1 cellular context compared by ENCODE assay signal in genomic region chr3:179526482-179526881, GRCh38.
TF ChIP-seq lines count a peak whose summit lies in the region.

No MANE protein-coding gene starts in this region.

TF ChIP-seq in K562, 482 proteins besides CTCF, POLR2A, EP300 and RAD21 (continued from another document):
- TF ChIP-seq TCF7L2 (IDR thresholded peaks at IDR 0.05; ENCODE audit: low read depth, low read length) (no peak), BRD9 (IDR thresholded peaks at IDR 0.05; ENCODE audit: low read depth, partially characterized antibody) (no peak), KHSRP (IDR thresholded peaks at IDR 0.05) (no peak), CEBPZ (IDR thresholded peaks at IDR 0.05; ENCODE audit: borderline replicate concordance, low read depth, low read length) (no peak), ZSCAN32 (CRISPR knock-in tag; IDR thresholded peaks at IDR 0.05) (no peak), SMARCE1 (IDR thresholded peaks at IDR 0.05) (no peak), PKNOX1 (IDR thresholded peaks at IDR 0.05) (no peak), CEBPB (tag; IDR thresholded peaks at IDR 0.05) (peak; percentile 66; the same call in 1 of the 2 replicates), E2F1 (CRISPR knock-in tag; IDR thresholded peaks at IDR 0.05) (no peak), CEBPG (CRISPR knock-in tag; IDR thresholded peaks at IDR 0.05) (no peak), CEBPG (tag; conservative IDR thresholded peaks at IDR 0.05 in 1 of 2, IDR thresholded peaks at IDR 0.05 in 1 of 2) (peak; percentile 56 to 72)
- TF ChIP-seq, protein P1, sequence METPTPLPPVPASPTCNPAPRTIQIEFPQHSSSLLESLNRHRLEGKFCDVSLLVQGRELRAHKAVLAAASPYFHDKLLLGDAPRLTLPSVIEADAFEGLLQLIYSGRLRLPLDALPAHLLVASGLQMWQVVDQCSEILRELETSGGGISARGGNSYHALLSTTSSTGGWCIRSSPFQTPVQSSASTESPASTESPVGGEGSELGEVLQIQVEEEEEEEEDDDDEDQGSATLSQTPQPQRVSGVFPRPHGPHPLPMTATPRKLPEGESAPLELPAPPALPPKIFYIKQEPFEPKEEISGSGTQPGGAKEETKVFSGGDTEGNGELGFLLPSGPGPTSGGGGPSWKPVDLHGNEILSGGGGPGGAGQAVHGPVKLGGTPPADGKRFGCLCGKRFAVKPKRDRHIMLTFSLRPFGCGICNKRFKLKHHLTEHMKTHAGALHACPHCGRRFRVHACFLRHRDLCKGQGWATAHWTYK (CRISPR knock-in tag; IDR thresholded peaks at IDR 0.05): no peak
- TF ChIP-seq, protein P2, sequence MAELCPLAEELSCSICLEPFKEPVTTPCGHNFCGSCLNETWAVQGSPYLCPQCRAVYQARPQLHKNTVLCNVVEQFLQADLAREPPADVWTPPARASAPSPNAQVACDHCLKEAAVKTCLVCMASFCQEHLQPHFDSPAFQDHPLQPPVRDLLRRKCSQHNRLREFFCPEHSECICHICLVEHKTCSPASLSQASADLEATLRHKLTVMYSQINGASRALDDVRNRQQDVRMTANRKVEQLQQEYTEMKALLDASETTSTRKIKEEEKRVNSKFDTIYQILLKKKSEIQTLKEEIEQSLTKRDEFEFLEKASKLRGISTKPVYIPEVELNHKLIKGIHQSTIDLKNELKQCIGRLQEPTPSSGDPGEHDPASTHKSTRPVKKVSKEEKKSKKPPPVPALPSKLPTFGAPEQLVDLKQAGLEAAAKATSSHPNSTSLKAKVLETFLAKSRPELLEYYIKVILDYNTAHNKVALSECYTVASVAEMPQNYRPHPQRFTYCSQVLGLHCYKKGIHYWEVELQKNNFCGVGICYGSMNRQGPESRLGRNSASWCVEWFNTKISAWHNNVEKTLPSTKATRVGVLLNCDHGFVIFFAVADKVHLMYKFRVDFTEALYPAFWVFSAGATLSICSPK (IDR thresholded peaks at IDR 0.05; ENCODE audit: borderline replicate concordance): no peak
